15 cellular contexts compared by ENCODE assay signal in genomic region chr15:94631608-94632007, GRCh38.
A peak's percentile ranks its signal among the peaks of the same experiment; 100 is the strongest.
DNase-seq lines count a peak whose midpoint lies in the region; ATAC-seq and TF ChIP-seq lines count a peak whose summit lies in the region.
"Had no signal": no experiment of that assay in that cellular context is flagged by ENCODE, and none has a peak within 500 bp of the region (broad histone marks: within the 10 kb centered on the region; RNA-seq: fewer than 3 reads in every experiment).

No MANE protein-coding gene starts in this region.

- no peaks in the 10 kb centered on the region for H3K27me3 ChIP-seq in vagina

- intact Hi-C loops in vagina (cut with DNase I): no loop called here

- no peak for TF ChIP-seq CTCF in vagina (IDR thresholded peaks at IDR 0.05)

- no peak for DNase-seq in vagina (ENCODE audit: extremely low spot score in 2 of 2)
- DNase-seq in glomerular visceral epithelial cell (ENCODE audit: extremely low spot score): no peak
- DNase-seq in hepatic stellate cell (ENCODE audit: low spot score): no peak
- no peak for DNase-seq in NCI-H1417 treated with DMSO at 0.1 percent for 48 hours (lab: John Stamatoyannopoulos, UW)
- DNase-seq: activated CD4-positive, alpha-beta T cell treated with anti-CD3 and anti-CD28 coated beads, Interleukin-2, amount 50 U/mL, for 1 hour; activated naive CD8-positive, alpha-beta T cell treated with anti-CD3 and anti-CD28 coated beads for 36 hours; foreskin melanocyte; NCI-H1417; SK-N-SH had no signal

- peaks cover 38% of the 10 kb centered on the region for H3K4me1 Mint-ChIP-seq in T-helper 1 cell treated with Interleukin-12 subunit alpha and Interleukin-12 subunit beta and Interleukin-4 antibody, amounts not matched to agents 30 μg/mL and 1 μg/mL, for 36 hours (ENCODE audit: low read depth)

- peaks cover 12% of the 10 kb centered on the region for H3K36me3 Mint-ChIP-seq in T-helper 1 cell treated with Interleukin-12 subunit alpha and Interleukin-12 subunit beta and Interleukin-4 antibody, amounts not matched to agents 30 μg/mL and 1 μg/mL, for 36 hours (ENCODE audit: low read depth)
- H3K36me3 Mint-ChIP-seq: activated naive CD8-positive, alpha-beta T cell treated with anti-CD3 and anti-CD28 coated beads for 36 hours; natural killer cell treated with Interleukin-12 subunit alpha and Interleukin-12 subunit beta and Interleukin-15 and Interleukin-18, amount 100 ng/mL, for 72 hours had no signal

- H3K9me3 Mint-ChIP-seq in T-helper 1 cell treated with Interleukin-12 subunit alpha and Interleukin-12 subunit beta and Interleukin-4 antibody, amounts not matched to agents 30 μg/mL and 1 μg/mL, for 36 hours: no peaks in the 10 kb centered on the region
- H3K9me3 Mint-ChIP-seq: activated naive CD8-positive, alpha-beta T cell treated with anti-CD3 and anti-CD28 coated beads for 36 hours; natural killer cell treated with Interleukin-12 subunit alpha and Interleukin-12 subunit beta and Interleukin-15 and Interleukin-18, amount 100 ng/mL, for 72 hours had no signal

- H3K9me3 ChIP-seq in vagina: no peaks in the 10 kb centered on the region

- H3K27me3 Mint-ChIP-seq in T-helper 1 cell treated with Interleukin-12 subunit alpha and Interleukin-12 subunit beta and Interleukin-4 antibody, amounts not matched to agents 30 μg/mL and 1 μg/mL, for 36 hours (ENCODE audit: low read depth): peaks cover 38% of the 10 kb centered on the region

- H3K36me3 ChIP-seq in vagina: no peaks in the 10 kb centered on the region

- peak overlapping the region; percentile 58 for H3K27ac Mint-ChIP-seq in T-helper 1 cell treated with Interleukin-12 subunit alpha and Interleukin-12 subunit beta and Interleukin-4 antibody, amounts not matched to agents 30 μg/mL and 1 μg/mL, for 36 hours
- H3K27ac Mint-ChIP-seq: activated naive CD8-positive, alpha-beta T cell treated with anti-CD3 and anti-CD28 coated beads for 36 hours; natural killer cell treated with Interleukin-12 subunit alpha and Interleukin-12 subunit beta and Interleukin-15 and Interleukin-18, amount 100 ng/mL, for 72 hours had no signal

- peak; percentile 69 for ATAC-seq in GM18519 (IDR thresholded peaks at IDR 0.05; ENCODE audit: low FRiP score, unreplicated experiment)
- peak; percentile 89 for ATAC-seq in GM21367 (IDR thresholded peaks at IDR 0.05; ENCODE audit: unreplicated experiment)
- ATAC-seq in HG03025 (IDR thresholded peaks at IDR 0.05; ENCODE audit: low FRiP score, unreplicated experiment): peak; percentile 57
- ATAC-seq: natural killer cell treated with Interleukin-12 subunit alpha and Interleukin-12 subunit beta and Interleukin-15 and Interleukin-18, amount 100 ng/mL, for 72 hours had no signal

- H3K4me3 Mint-ChIP-seq in T-helper 1 cell treated with Interleukin-12 subunit alpha and Interleukin-12 subunit beta and Interleukin-4 antibody, amounts not matched to agents 30 μg/mL and 1 μg/mL, for 36 hours: peak overlapping the region; percentile 47
- H3K4me3 Mint-ChIP-seq: activated naive CD8-positive, alpha-beta T cell treated with anti-CD3 and anti-CD28 coated beads for 36 hours; natural killer cell treated with Interleukin-12 subunit alpha and Interleukin-12 subunit beta and Interleukin-15 and Interleukin-18, amount 100 ng/mL, for 72 hours had no signal

- TF ChIP-seq POLR2A in vagina (IDR thresholded peaks at IDR 0.05): no peak

- no peak overlapping the region for H3K4me3 ChIP-seq in vagina

- no peaks in the 10 kb centered on the region for H3K4me1 ChIP-seq in vagina

- H3K27ac ChIP-seq in vagina: no peak overlapping the region
- H3K27ac ChIP-seq: C4-2B had no signal
